ENCODE assay signal across 17 cellular contexts in genomic region chr1:155392898-155393411, GRCh38.
DNase-seq lines count a peak whose midpoint lies in the region; ATAC-seq, FAIRE-seq and TF ChIP-seq lines count a peak whose summit lies in the region.
"Had no signal": no experiment of that assay in that cellular context is flagged by ENCODE, and none has a peak within 500 bp of the region (broad histone marks: within the 10 kb centered on the region; RNA-seq: fewer than 3 reads in every experiment).

No MANE protein-coding gene starts in this region.

- TF ChIP-seq CTCF in 22Rv1 (IDR thresholded peaks at IDR 0.05) (no peak), astrocyte (IDR thresholded peaks at IDR 0.05; ENCODE audit: insufficient read depth, low read depth, low read length) (no peak), fibroblast of the aortic adventitia (IDR thresholded peaks at IDR 0.05; ENCODE audit: insufficient read depth, low read length) (no peak)

- H3K9me3 ChIP-seq in astrocyte (ENCODE audit: insufficient read depth, low read depth, low read length): no peaks in the 10 kb centered on the region
- no peaks in the 10 kb centered on the region for H3K9me3 ChIP-seq in CD8-positive, alpha-beta memory T cell (ENCODE audit: low read length)
- H3K9me3 ChIP-seq: esophagus muscularis mucosa had no signal

- H3K27ac Mint-ChIP-seq in astrocyte (ENCODE audit: unreplicated experiment): no peak overlapping the region
- no peak overlapping the region for H3K27ac Mint-ChIP-seq in CD8-positive, alpha-beta memory T cell
- H3K27ac Mint-ChIP-seq: activated CD4-positive, alpha-beta memory T cell treated with anti-CD3 and anti-CD28 coated beads, Interleukin-2, amount 10 ng/mL, durations not matched to agents 7 days and 5 days; naive thymus-derived CD4-positive, alpha-beta T cell had no signal

- H3K79me2 ChIP-seq in astrocyte (ENCODE audit: insufficient read depth, low read length): no peaks in the 10 kb centered on the region

- ATAC-seq in HG02840 (IDR thresholded peaks at IDR 0.05; ENCODE audit: low FRiP score, unreplicated experiment): no peak
- ATAC-seq: HCT116; naive thymus-derived CD4-positive, alpha-beta T cell had no signal

- H3K4me1 ChIP-seq in astrocyte (ENCODE audit: insufficient read depth, low read length): no peaks in the 10 kb centered on the region
- no peaks in the 10 kb centered on the region for H3K4me1 ChIP-seq in CD8-positive, alpha-beta memory T cell (ENCODE audit: insufficient read depth, low read length)
- H3K4me1 ChIP-seq: Caco-2, esophagus muscularis mucosa had no signal

- H3K4me3 ChIP-seq in astrocyte (ENCODE audit: insufficient read depth, low read depth, low read length) (no peak overlapping the region), fibroblast of the aortic adventitia (ENCODE audit: low read depth, low read length) (no peak overlapping the region)
- no peak overlapping the region for H3K4me3 ChIP-seq in CD8-positive, alpha-beta memory T cell (ENCODE audit: low read length)
- H3K4me3 ChIP-seq: esophagus muscularis mucosa had no signal

- H3K36me3 Mint-ChIP-seq in astrocyte (ENCODE audit: low read depth, unreplicated experiment): peaks cover 9% of the 10 kb centered on the region
- H3K36me3 Mint-ChIP-seq in CD8-positive, alpha-beta memory T cell: peaks cover 16 to 58% (median 21%) of the 10 kb centered on the region in 3 donors

- H3K4me3 Mint-ChIP-seq in astrocyte (ENCODE audit: unreplicated experiment): no peak overlapping the region
- no peak overlapping the region for H3K4me3 Mint-ChIP-seq in CD8-positive, alpha-beta memory T cell
- H3K4me3 Mint-ChIP-seq: activated CD4-positive, alpha-beta memory T cell treated with anti-CD3 and anti-CD28 coated beads, Interleukin-2, amount 10 ng/mL, durations not matched to agents 7 days and 5 days; naive thymus-derived CD4-positive, alpha-beta T cell had no signal

- no peak overlapping the region for H3K9ac ChIP-seq in astrocyte (ENCODE audit: low read length)

- H3K9me3 Mint-ChIP-seq in astrocyte (ENCODE audit: unreplicated experiment): no peaks in the 10 kb centered on the region
- no peaks in the 10 kb centered on the region for H3K9me3 Mint-ChIP-seq in CD8-positive, alpha-beta memory T cell
- H3K9me3 Mint-ChIP-seq: activated CD4-positive, alpha-beta memory T cell treated with anti-CD3 and anti-CD28 coated beads, Interleukin-2, amount 10 ng/mL, durations not matched to agents 7 days and 5 days had no signal

- CTCF ChIA-PET in CD8-positive, alpha-beta memory T cell (lab: Charles Lee): no interaction called here

- no peaks in the 10 kb centered on the region for H4K20me1 ChIP-seq in astrocyte (ENCODE audit: insufficient read depth, low read length)

- no peak for FAIRE-seq in astrocyte (lab: Jason Lieb, UNC)
- FAIRE-seq: A204.1 had no signal

- H3K27ac ChIP-seq in 22Rv1 (peak overlapping the region; percentile 39), astrocyte (ENCODE audit: low read depth, low read length) (peak overlapping the region; percentile 8)
- no peak overlapping the region for H3K27ac ChIP-seq in CD8-positive, alpha-beta memory T cell (ENCODE audit: low read depth, low read length)
- H3K27ac ChIP-seq: esophagus muscularis mucosa had no signal

- H3K4me2 ChIP-seq in astrocyte (ENCODE audit: low read length): no peak overlapping the region

- peaks cover 5% of the 10 kb centered on the region for H3K36me3 ChIP-seq in astrocyte (ENCODE audit: insufficient read depth, low read length)
- H3K36me3 ChIP-seq in CD8-positive, alpha-beta memory T cell (ENCODE audit: insufficient read depth, low read length): peaks cover 25% of the 10 kb centered on the region

- peak; percentile 51 for DNase-seq in astrocyte (ENCODE audit: low read depth)
- DNase-seq in fibroblast of the aortic adventitia (ENCODE audit: low read depth): peak; percentile 27
- peak; percentile 20 for DNase-seq in midbrain (lab: John Stamatoyannopoulos, UW)
- no peak for DNase-seq in CD8-positive, alpha-beta memory T cell
- no peak for DNase-seq in NCI-H526 (lab: John Stamatoyannopoulos, UW)
- DNase-seq in hepatic stellate cell (ENCODE audit: low spot score): no peak
- DNase-seq: activated CD4-positive, alpha-beta memory T cell treated with anti-CD3 and anti-CD28 coated beads, Interleukin-2, amount 10 ng/mL, durations not matched to agents 7 days and 5 days; activated gamma-delta T cell; Caco-2; naive thymus-derived CD4-positive, alpha-beta T cell; NCI-H524; T1000 had no signal

- H3K27me3 Mint-ChIP-seq in astrocyte (ENCODE audit: low read depth, unreplicated experiment): no peaks in the 10 kb centered on the region
- H3K27me3 Mint-ChIP-seq in CD8-positive, alpha-beta memory T cell: no peaks in the 10 kb centered on the region
- H3K27me3 Mint-ChIP-seq: activated CD4-positive, alpha-beta memory T cell treated with anti-CD3 and anti-CD28 coated beads, Interleukin-2, amount 10 ng/mL, durations not matched to agents 7 days and 5 days; naive thymus-derived CD4-positive, alpha-beta T cell had no signal

- POLR2A ChIA-PET in CD8-positive, alpha-beta memory T cell (lab: Charles Lee): no interaction called here

- H3K27me3 ChIP-seq in astrocyte (ENCODE audit: insufficient read depth, low read length): no peaks in the 10 kb centered on the region
- H3K27me3 ChIP-seq in CD8-positive, alpha-beta memory T cell (ENCODE audit: insufficient read depth, low read length, poor library complexity, severe bottlenecking): no peaks in the 10 kb centered on the region
- H3K27me3 ChIP-seq: esophagus muscularis mucosa had no signal

- H3K4me1 Mint-ChIP-seq in astrocyte (ENCODE audit: low read depth, unreplicated experiment): no peaks in the 10 kb centered on the region
- no peaks in the 10 kb centered on the region for H3K4me1 Mint-ChIP-seq in CD8-positive, alpha-beta memory T cell
- H3K4me1 Mint-ChIP-seq: activated CD4-positive, alpha-beta memory T cell treated with anti-CD3 and anti-CD28 coated beads, Interleukin-2, amount 10 ng/mL, durations not matched to agents 7 days and 5 days had no signal

- H2AFZ ChIP-seq in astrocyte (ENCODE audit: low read depth, low read length): no peak overlapping the region

Comparison
In these comparisons a context has a peak if more than half of its experiments do, and no peak if none do; other contexts are left out.
1. DNase-seq: peak in astrocyte (single experiment), fibroblast of the aortic adventitia (single experiment) and midbrain (single experiment); none in CD8-positive, alpha-beta memory T cell (0 of 5), NCI-H526 (0 of 2) and hepatic stellate cell (single experiment).